13 cellular contexts compared by ENCODE assay signal in the genomic region with DNA sequence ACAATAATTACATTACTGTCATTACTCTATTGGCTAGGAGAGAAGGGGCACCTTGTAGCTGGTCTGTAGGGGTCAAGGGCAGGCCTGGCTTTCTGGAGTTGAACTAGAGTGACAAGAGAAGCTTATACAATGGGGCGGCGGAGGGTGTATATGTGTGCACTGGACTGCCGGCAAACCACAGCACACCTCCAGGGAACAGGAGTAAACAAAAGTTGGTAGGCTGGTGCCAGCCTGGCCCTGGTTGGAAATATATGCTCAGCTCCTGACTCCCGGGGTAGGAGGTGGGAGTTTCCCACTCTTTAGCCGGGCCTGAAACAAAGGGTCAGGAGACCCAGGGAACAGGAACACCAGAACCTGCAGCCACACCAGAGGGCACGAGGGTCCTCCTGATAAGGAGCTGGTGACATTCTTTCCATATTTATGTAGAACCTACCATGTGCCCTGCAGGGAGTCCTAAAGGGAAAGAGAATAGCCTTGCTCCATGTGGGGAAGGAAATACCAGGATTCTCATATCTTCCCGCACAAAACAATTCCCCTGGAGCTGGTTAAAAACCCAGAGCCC. TPM values are rescaled to one million over a fixed set of nuclear protein-coding genes. Genes with fewer than 3 reads are reported as not detected.
DNase-seq lines count a peak whose midpoint lies in the region; FAIRE-seq and TF ChIP-seq lines count a peak whose summit lies in the region.
"Had no signal": no experiment of that assay in that cellular context is flagged by ENCODE, and none has a peak within 500 bp of the region (broad histone marks: within the 10 kb centered on the region; RNA-seq: fewer than 3 reads in every experiment).

No MANE protein-coding gene starts in this region.

- no peak for DNase-seq in AG04450 (ENCODE audit: low read depth, low spot score)
- peak; percentile 55 for DNase-seq in NCI-H69 (lab: John Stamatoyannopoulos, UW)
- DNase-seq in dermis blood vessel endothelial cell = peak; percentile 63
- DNase-seq in hippocampal formation (lab: John Stamatoyannopoulos, UW) = no peak
- DNase-seq in kidney = no peak
- no peak for DNase-seq in NCI-H524 treated with DMSO at 0.1 percent for 48 hours (lab: John Stamatoyannopoulos, UW)
- DNase-seq in NCI-H446 (lab: John Stamatoyannopoulos, UW) = no peak
- DNase-seq: activated naive CD4-positive, alpha-beta T cell treated with anti-CD3 and anti-CD28 coated beads, Interleukin-2, amount 10 ng/mL, durations not matched to agents 7 days and 5 days; CD4-positive, CD25-positive, alpha-beta regulatory T cell; NCI-H2107 had no signal

- POLR2A ChIA-PET in AG04450 (lab: Yijun Ruan, JAX) = interaction anchor here (0.5 to 1.5 kb wide), 4 partner anchors 9 to 87 kb away, joined by 3 to 7 read pairs (median 4); a partner anchor contains a TSS

- H3K9me3 ChIP-seq in AG04450 (ENCODE audit: control insufficient read depth, insufficient read depth, low read length) (no peaks in the 10 kb centered on the region; the same call in 1 of the 2 replicates), mucosa of rectum (ENCODE audit: control insufficient read depth in 2 of 2, low read length in 2 of 2) (no peaks in the 10 kb centered on the region), kidney (ENCODE audit: control insufficient read depth in 1 of 2, low read length in 2 of 2) (no peaks in the 10 kb centered on the region)

- intact Hi-C loops in kidney (cut with DNase I) = no loop called here

- H3K4me1 ChIP-seq in mucosa of rectum (ENCODE audit: control insufficient read depth in 2 of 2, insufficient read depth in 2 of 2, low read length in 2 of 2) (peaks cover 36 to 52% of the 10 kb centered on the region in 2 donors), kidney (ENCODE audit: control insufficient read depth in 1 of 2, insufficient read depth in 1 of 2, low read depth in 1 of 2, low read length in 2 of 2) (peaks cover 12 to 16% of the 10 kb centered on the region in 2 donors)

- no peak overlapping the region for H3K4me3 ChIP-seq in AG04450 (ENCODE audit: low read depth, low read length)
- H3K4me3 ChIP-seq in mucosa of rectum (ENCODE audit: low read length in 2 of 2) = peak overlapping the region in 1 of 2 donors; percentile 14
- H3K4me3 ChIP-seq in kidney (ENCODE audit: low read length in 2 of 2) = no peak overlapping the region

- CTCF ChIA-PET in AG04450 (lab: Charles Lee) = interaction anchor here (0.7 to 1.8 kb wide), 6 partner anchors 11 to 426 kb away, joined by 3 to 6 read pairs (median 3); a partner anchor contains a TSS

- TF ChIP-seq CTCF in AG04450 (IDR thresholded peaks at IDR 0.05; ENCODE audit: low read depth, low read length) = no peak
- no peak for TF ChIP-seq CTCF in kidney (IDR thresholded peaks at IDR 0.05; ENCODE audit: borderline replicate concordance, extremely low read depth, insufficient read depth)

- H3K36me3 ChIP-seq in mucosa of rectum (ENCODE audit: control insufficient read depth in 2 of 2, insufficient read depth in 2 of 2, low read length in 2 of 2) = peaks cover 3% of the 10 kb centered on the region in 2 donors
- H3K36me3 ChIP-seq in kidney (ENCODE audit: control insufficient read depth in 1 of 2, insufficient read depth in 2 of 2, low read length in 2 of 2) = no peaks in the 10 kb centered on the region

- H3K9ac ChIP-seq in mucosa of rectum (ENCODE audit: low read depth in 1 of 2, low read length in 2 of 2) (peak overlapping the region in 1 of 2 donors; percentile 62), kidney (ENCODE audit: low read length in 2 of 2) (no peak overlapping the region)

- H3K27ac ChIP-seq in AG04450 (ENCODE audit: low read depth, low read length) (peak overlapping the region; percentile 91), mucosa of rectum (ENCODE audit: low read depth in 2 of 2, low read length in 2 of 2) (peak overlapping the region; percentile 86 to 90), kidney (ENCODE audit: low read depth in 2 of 2, low read length in 2 of 2) (no peak overlapping the region)
- H3K27ac ChIP-seq: HL-60 had no signal

- H3K27me3 ChIP-seq in AG04450 (ENCODE audit: control insufficient read depth, insufficient read depth, low read length) = no peaks in the 10 kb centered on the region
- H3K27me3 ChIP-seq in mucosa of rectum (ENCODE audit: control insufficient read depth in 2 of 2, insufficient read depth in 2 of 2, low read length in 2 of 2) = no peaks in the 10 kb centered on the region

- FAIRE-seq in kidney (lab: Jason Lieb, UNC) = no peak

RNA-seq across cellular contexts. Expression of a gene that starts 5.1 kb away (rescaled TPM):
- polyA plus RNA-seq in AG04450 (2011; rRNA removed) (0.68 and 1.1 TPM in 2 replicates), kidney (ENCODE audit: insufficient read depth, low read depth, low replicate concordance) (5.6 TPM)
- polyA minus RNA-seq in AG04450 (2011; rRNA and poly(A)+ RNA removed) = 0.52 and 1.2 TPM in 2 replicates
- total RNA-seq in dermis blood vessel endothelial cell (under 0.01 TPM in 1 of 2 replicates, not detected in the other), kidney (42.7 TPM)
- total RNA-seq: CD4-positive, CD25-positive, alpha-beta regulatory T cell had no signal

RNA-seq across cellular contexts. Expression of a gene that starts 35.9 kb away (rescaled TPM):
- polyA plus RNA-seq in AG04450 (2011; rRNA removed) = 1.5 and 1.9 TPM in 2 replicates
- polyA minus RNA-seq in AG04450 (2011; rRNA and poly(A)+ RNA removed) = 0.26 and 0.87 TPM in 2 replicates
- total RNA-seq in dermis blood vessel endothelial cell = not detected in 2 replicates
- total RNA-seq in kidney = not detected
- polyA plus RNA-seq in kidney (ENCODE audit: insufficient read depth, low read depth, low replicate concordance) = not detected
- total RNA-seq: CD4-positive, CD25-positive, alpha-beta regulatory T cell; T-helper 1 cell treated with Interleukin-12 subunit alpha and Interleukin-12 subunit beta and Interleukin-4 antibody, amounts not matched to agents 30 ng/mL and 1 ng/mL, for 36 hours had no signal
- polyA plus RNA-seq: CD4-positive, CD25-positive, alpha-beta regulatory T cell had no signal

RNA-seq across cellular contexts. Expression of a gene that starts 57.5 kb away (rescaled TPM):
- 0.21 and 0.40 TPM in 2 replicates for polyA plus RNA-seq in AG04450 (2011; rRNA removed)
- polyA minus RNA-seq in AG04450 (2011; rRNA and poly(A)+ RNA removed) = 0.39 and 0.46 TPM in 2 replicates
- total RNA-seq in dermis blood vessel endothelial cell = 1.0 TPM in 1 of 2 replicates, not detected in the other
- total RNA-seq in kidney = 0.60 TPM
- polyA plus RNA-seq in kidney (ENCODE audit: insufficient read depth, low read depth, low replicate concordance) = not detected

Comparison
In these comparisons a context has a peak if more than half of its experiments do, and no peak if none do; other contexts are left out.
1. DNase-seq: peak in NCI-H69 (single experiment) and dermis blood vessel endothelial cell (single experiment); none in AG04450 (single experiment), hippocampal formation (0 of 2), kidney (single experiment), NCI-H524 treated with DMSO at 0.1 percent for 48 hours (single experiment) and NCI-H446 (0 of 2).
2. H3K27ac ChIP-seq: peak in AG04450 (single experiment) and mucosa of rectum (2 of 2); none in kidney (0 of 2).
3. RNA of a gene that starts 5.1 kb away (total RNA-seq): 42.7 TPM in kidney (single experiment); under 0.01 TPM in dermis blood vessel endothelial cell; every median in the first group is over 10 times any median in the second.